In genomic region chr6:44257007-44257752, GRCh38 we compare ENCODE assay signal across 7 cellular contexts. TPM values are rescaled to one million over a fixed set of nuclear protein-coding genes. Genes with fewer than 3 reads are reported as not detected.
DNase-seq lines count a peak whose midpoint lies in the region; ATAC-seq, FAIRE-seq and TF ChIP-seq lines count a peak whose summit lies in the region.

Gene SLC35B2, minus strand, starts transcription at chr6:44257528. Its CDS starts 118 bp downstream, at chr6:44257410.

- no peaks in the 10 kb centered on the region for H3K36me3 ChIP-seq in breast epithelium
- peaks cover 2 to 35% of the 10 kb centered on the region in 2 donors for H3K36me3 ChIP-seq in gastrocnemius medialis

- H3K4me1 ChIP-seq in breast epithelium (peaks cover 6 to 10% of the 10 kb centered on the region in 2 donors), gastrocnemius medialis (peaks cover 8 to 12% of the 10 kb centered on the region in 2 donors)

- no peaks in the 10 kb centered on the region for H3K27me3 ChIP-seq in breast epithelium
- H3K27me3 ChIP-seq in gastrocnemius medialis, result no peaks in the 10 kb centered on the region

- intact Hi-C loops in breast epithelium (cut with DNase I; ENCODE audit: low total_unique reads), result no loop called here
- intact Hi-C loops in gastrocnemius medialis (cut with DNase I; ENCODE audit: low total_unique reads), result loop anchor here (1.0 kb wide), 2 partner anchors 23 to 85 kb away; no protein-coding TSS in a partner anchor

- in situ Hi-C loops in gastrocnemius medialis (cut with MboI; ENCODE audit: low sequenced_read_pairs in 4 of 4), result no loop called here

- peak; percentile 73 to 81 for ATAC-seq in gastrocnemius medialis

- H3K27ac ChIP-seq in breast epithelium (peak within 1 kb of the TSS; percentile 93 to 98), gastrocnemius medialis (peak within 1 kb of the TSS; percentile 87 to 97 (median 92))

- DNase-seq in GM12891 (ENCODE audit: insufficient read length, low spot score), result no peak
- no peak for DNase-seq in HFF-Myc (ENCODE audit: extremely low read depth, low read depth)
- DNase-seq in NB4 (ENCODE audit: low read depth), result peak; percentile 89
- peak; percentile 79 for DNase-seq in T1000 (lab: John Stamatoyannopoulos, UW)
- DNase-seq in breast epithelium (ENCODE audit: low spot score in 2 of 2), result peak; percentile 65 to 67
- peak in 1 of 2 donors; percentile 58 for DNase-seq in gastrocnemius medialis

- H3K4me3 ChIP-seq in HFF-Myc (replicated peaks; ENCODE audit: low read depth, low read length) (peak within 1 kb of the TSS; percentile 93), NB4 (ENCODE audit: low read depth, low read length) (peak within 1 kb of the TSS; percentile 83), breast epithelium (peak within 1 kb of the TSS; percentile 82 to 100 (median 95)), iPS-18c (ENCODE audit: insufficient read depth, low read depth, low read length) (peak within 1 kb of the TSS; percentile 84), gastrocnemius medialis (peak within 1 kb of the TSS; percentile 77 to 99 (median 88))

- TF ChIP-seq CTCF in HFF-Myc (IDR thresholded peaks at IDR 0.05; ENCODE audit: low read depth, low read length, missing control alignments) (peak; percentile 48), NB4 (IDR thresholded peaks at IDR 0.05; ENCODE audit: low read depth, low read length) (peak; percentile 29), breast epithelium (IDR thresholded peaks at IDR 0.05) (peak in 1 of 3 donors; percentile 74), gastrocnemius medialis (IDR thresholded peaks at IDR 0.05 in 4 of 5, conservative IDR thresholded peaks at IDR 0.05 in 1 of 5) (peak; percentile 54 to 99 (median 90))

- TF ChIP-seq POLR2A in GM12891 (IDR thresholded peaks at IDR 0.05; ENCODE audit: low read depth, low read length), result no peak
- TF ChIP-seq POLR2A in NB4 (IDR thresholded peaks at IDR 0.05; ENCODE audit: extremely low read depth, insufficient read length), result peak; percentile 68
- TF ChIP-seq POLR2A in breast epithelium (IDR thresholded peaks at IDR 0.05), result no peak
- peak; percentile 75 to 77 for TF ChIP-seq POLR2A in gastrocnemius medialis (IDR thresholded peaks at IDR 0.05)

- FAIRE-seq in GM12891 (lab: Jason Lieb, UNC), result peak; percentile 84

- H3K9me3 ChIP-seq in breast epithelium, result no peaks in the 10 kb centered on the region
- H3K9me3 ChIP-seq in iPS-18c (ENCODE audit: control insufficient read depth, insufficient read depth, low read length), result no peaks in the 10 kb centered on the region
- no peaks in the 10 kb centered on the region for H3K9me3 ChIP-seq in gastrocnemius medialis

TF ChIP-seq in GM12891, 5 proteins besides CTCF, POLR2A, EP300 and RAD21:
- TF ChIP-seq PAX5 (IDR thresholded peaks at IDR 0.05; ENCODE audit: insufficient read depth, low read length, severe bottlenecking) (peak; percentile 23), TAF1 (IDR thresholded peaks at IDR 0.05; ENCODE audit: low read depth, low read length) (peak; percentile 44), SPI1 (IDR thresholded peaks at IDR 0.05; ENCODE audit: low read depth, low read length) (peak; percentile 29; the same call in 1 of the 2 replicates), POLR2AphosphoS5 (IDR thresholded peaks at IDR 0.05; ENCODE audit: low read depth, low read length) (peak; percentile 36), POU2F2 (IDR thresholded peaks at IDR 0.05; ENCODE audit: low read depth, low read length) (0 out of 2 replicates have a peak, but pooled peaks have one; percentile 49)
TF ChIP-seq in GM12891: peak in this region for 5.

RNA-seq across cellular contexts. Expression of gene SLC35B2, which starts in this region (rescaled TPM):
- polyA plus RNA-seq in GM12891 (2012; ENCODE audit: low read depth, missing spikeins), result 30.1 TPM
- total RNA-seq in breast epithelium (10 to 100 TPM; 32.8 to 50.5 (median 38.1) TPM), gastrocnemius medialis (10 to 100 TPM; 14.9 to 35.9 (median 21.4) TPM)

Comparison
In these comparisons a context has a peak if more than half of its experiments do, and no peak if none do; other contexts are left out.
1. DNase-seq: peak in NB4 (single experiment), T1000 (single experiment) and breast epithelium (2 of 2); none in GM12891 (single experiment) and HFF-Myc (single experiment).
2. POLR2A ChIP-seq: peak in NB4 (single experiment) and gastrocnemius medialis (2 of 2); none in GM12891 (single experiment) and breast epithelium (single experiment).
3. Peak in every context shown above with its lines, with median percentiles within 50 percentile points of each other: H3K4me3 ChIP-seq.